In the genomic region with DNA sequence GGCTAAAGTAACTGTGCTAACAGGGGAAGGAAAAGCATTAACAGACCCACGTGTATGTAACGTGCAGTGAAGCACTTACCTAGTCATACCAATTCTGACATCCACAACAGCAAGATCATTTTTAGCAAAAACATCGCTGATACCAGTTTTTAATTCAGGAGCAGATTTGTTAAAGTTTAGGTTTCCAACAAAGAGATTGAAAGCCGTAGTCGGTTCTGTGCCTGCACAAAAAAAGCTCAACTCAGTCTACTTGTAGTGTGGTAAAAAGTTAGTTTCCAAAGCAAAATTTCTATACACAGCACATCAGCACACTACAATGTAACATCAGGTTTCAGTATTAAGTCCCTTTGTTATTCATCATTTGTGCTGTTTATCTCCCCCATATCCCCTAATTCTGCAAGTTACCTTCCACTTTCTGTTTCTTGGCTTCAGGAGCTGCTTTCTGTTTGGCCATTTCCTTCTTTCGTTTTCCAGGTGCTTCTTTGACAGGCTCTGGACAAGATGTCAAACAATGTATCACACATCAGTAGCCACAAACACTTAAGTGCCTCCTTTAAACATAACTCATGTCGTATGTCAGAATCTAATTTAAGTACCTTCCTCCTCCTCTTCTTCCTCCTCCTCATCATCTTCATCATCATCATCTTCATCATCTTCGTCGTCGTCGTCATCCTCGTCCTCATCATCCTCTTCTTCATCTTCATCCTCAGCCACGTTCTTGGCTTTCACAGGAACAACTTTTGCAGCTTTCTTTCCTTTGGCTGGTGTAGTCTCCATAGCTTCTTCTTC, we compare ENCODE assay signal across 14 cellular contexts. TPM values are rescaled to one million over a fixed set of nuclear protein-coding genes. Genes with fewer than 3 reads are reported as not detected.
DNase-seq lines count a peak whose midpoint lies in the region; ATAC-seq and TF ChIP-seq lines count a peak whose summit lies in the region.
"Had no signal": no experiment of that assay in that cellular context is flagged by ENCODE, and none has a peak within 500 bp of the region (broad histone marks: within the 10 kb centered on the region; RNA-seq: fewer than 3 reads in every experiment).

No MANE protein-coding gene starts in this region.

- no peak for ATAC-seq in activated naive CD8-positive, alpha-beta T cell treated with anti-CD3 and anti-CD28 coated beads, Interleukin-2, amount 10 ng/mL, durations not matched to agents 7 days and 5 days (ENCODE audit: low read depth)
- no peak for ATAC-seq in natural killer cell treated with Interleukin-12 subunit alpha and Interleukin-12 subunit beta and Interleukin-15 and Interleukin-18, amount 100 ng/mL, for 72 hours
- ATAC-seq in HG02763 (IDR thresholded peaks at IDR 0.05; ENCODE audit: unreplicated experiment) = no peak
- ATAC-seq: gastroesophageal sphincter, Right ventricle myocardium inferior had no signal

- CTCF ChIA-PET in activated CD4-positive, alpha-beta T cell treated with anti-CD3 and anti-CD28 coated beads, Interleukin-2, amount 10 ng/mL, durations not matched to agents 7 days and 5 days (lab: Charles Lee) = interaction anchor here (1.1 to 1.6 kb wide), 2 partner anchors 9 to 40 kb away, joined by 3 to 6 read pairs; no protein-coding TSS in a partner anchor

- DNase-seq in activated CD4-positive, alpha-beta T cell treated with anti-CD3 and anti-CD28 coated beads, Interleukin-2, amount 10 ng/mL, durations not matched to agents 7 days and 5 days = no peak
- no peak for DNase-seq in activated CD4-positive, alpha-beta T cell treated with anti-CD3 and anti-CD28 coated beads for 48 hours
- DNase-seq in HFF-Myc (ENCODE audit: extremely low read depth, low read depth) (no peak), NCI-H1105 treated with DMSO at 0.1 percent for 48 hours (lab: John Stamatoyannopoulos, UW) (no peak)
- DNase-seq in activated naive CD8-positive, alpha-beta T cell treated with anti-CD3 and anti-CD28 coated beads, Interleukin-2, amount 10 ng/mL, durations not matched to agents 7 days and 5 days = no peak
- no peak for DNase-seq in natural killer cell treated with Interleukin-12 subunit alpha and Interleukin-12 subunit beta and Interleukin-15 and Interleukin-18, amount 100 ng/mL, for 72 hours (ENCODE audit: low spot score)
- DNase-seq in stimulated activated CD4-positive, alpha-beta T cell treated with anti-CD3 and anti-CD28 coated beads, Interleukin-12 subunit alpha, Interleukin-12 subunit beta, amount 100 ng/mL, for 4 hours = no peak
- DNase-seq: brain microvascular endothelial cell; HCEC 1CT; NK-92 treated with Interleukin-12 subunit alpha and Interleukin-12 subunit beta, amount 100 ng/mL, for 24 hours had no signal

- no peaks in the 10 kb centered on the region for H3K9me3 Mint-ChIP-seq in activated CD4-positive, alpha-beta T cell treated with anti-CD3 and anti-CD28 coated beads, Interleukin-2, amount 10 ng/mL, durations not matched to agents 7 days and 5 days
- no peaks in the 10 kb centered on the region for H3K9me3 Mint-ChIP-seq in activated naive CD8-positive, alpha-beta T cell treated with anti-CD3 and anti-CD28 coated beads, Interleukin-2, amount 10 ng/mL, durations not matched to agents 7 days and 5 days
- no peaks in the 10 kb centered on the region for H3K9me3 Mint-ChIP-seq in natural killer cell treated with Interleukin-12 subunit alpha and Interleukin-12 subunit beta and Interleukin-15 and Interleukin-18, amount 100 ng/mL, for 72 hours

- no peaks in the 10 kb centered on the region for H3K27me3 Mint-ChIP-seq in activated CD4-positive, alpha-beta T cell treated with anti-CD3 and anti-CD28 coated beads, Interleukin-2, amount 10 ng/mL, durations not matched to agents 7 days and 5 days
- no peaks in the 10 kb centered on the region for H3K27me3 Mint-ChIP-seq in activated naive CD8-positive, alpha-beta T cell treated with anti-CD3 and anti-CD28 coated beads, Interleukin-2, amount 10 ng/mL, durations not matched to agents 7 days and 5 days
- no peaks in the 10 kb centered on the region for H3K27me3 Mint-ChIP-seq in natural killer cell treated with Interleukin-12 subunit alpha and Interleukin-12 subunit beta and Interleukin-15 and Interleukin-18, amount 100 ng/mL, for 72 hours

- H3K4me3 ChIP-seq in HFF-Myc (replicated peaks; ENCODE audit: low read depth, low read length) = peak overlapping the region; percentile 95
- H3K4me3 ChIP-seq: gastroesophageal sphincter, thoracic aorta had no signal

- H3K4me1 Mint-ChIP-seq in activated CD4-positive, alpha-beta T cell treated with anti-CD3 and anti-CD28 coated beads, Interleukin-2, amount 10 ng/mL, durations not matched to agents 7 days and 5 days = peaks cover 66% of the 10 kb centered on the region
- H3K4me1 Mint-ChIP-seq in activated naive CD8-positive, alpha-beta T cell treated with anti-CD3 and anti-CD28 coated beads, Interleukin-2, amount 10 ng/mL, durations not matched to agents 7 days and 5 days = peaks cover 48% of the 10 kb centered on the region
- peaks cover 49 to 68% of the 10 kb centered on the region in 2 donors for H3K4me1 Mint-ChIP-seq in natural killer cell treated with Interleukin-12 subunit alpha and Interleukin-12 subunit beta and Interleukin-15 and Interleukin-18, amount 100 ng/mL, for 72 hours (ENCODE audit: low read depth in 2 of 2)

- TF ChIP-seq CTCF in HFF-Myc (IDR thresholded peaks at IDR 0.05; ENCODE audit: low read depth, low read length, missing control alignments) = no peak

- POLR2A ChIA-PET in activated CD4-positive, alpha-beta T cell treated with anti-CD3 and anti-CD28 coated beads, Interleukin-2, amount 10 ng/mL, durations not matched to agents 7 days and 5 days (lab: Charles Lee) = no interaction called here
- POLR2A ChIA-PET in activated naive CD8-positive, alpha-beta T cell treated with anti-CD3 and anti-CD28 coated beads, Interleukin-2, amount 10 ng/mL, durations not matched to agents 7 days and 5 days (lab: Charles Lee) = interaction anchor here (0.6 to 0.7 kb wide), 2 partner anchors 18 to 1143 kb away, joined by 5 read pairs; no protein-coding TSS in a partner anchor

- H3K36me3 Mint-ChIP-seq in activated CD4-positive, alpha-beta T cell treated with anti-CD3 and anti-CD28 coated beads, Interleukin-2, amount 10 ng/mL, durations not matched to agents 7 days and 5 days (ENCODE audit: low read depth) = peaks cover 81% of the 10 kb centered on the region
- H3K36me3 Mint-ChIP-seq in activated naive CD8-positive, alpha-beta T cell treated with anti-CD3 and anti-CD28 coated beads, Interleukin-2, amount 10 ng/mL, durations not matched to agents 7 days and 5 days = peaks cover 58% of the 10 kb centered on the region
- H3K36me3 Mint-ChIP-seq in natural killer cell treated with Interleukin-12 subunit alpha and Interleukin-12 subunit beta and Interleukin-15 and Interleukin-18, amount 100 ng/mL, for 72 hours = peaks cover 74% of the 10 kb centered on the region

- peak overlapping the region; percentile 63 for H3K27ac Mint-ChIP-seq in activated CD4-positive, alpha-beta T cell treated with anti-CD3 and anti-CD28 coated beads, Interleukin-2, amount 10 ng/mL, durations not matched to agents 7 days and 5 days
- peak overlapping the region; percentile 57 for H3K27ac Mint-ChIP-seq in activated naive CD8-positive, alpha-beta T cell treated with anti-CD3 and anti-CD28 coated beads, Interleukin-2, amount 10 ng/mL, durations not matched to agents 7 days and 5 days
- peak overlapping the region; percentile 70 to 95 for H3K27ac Mint-ChIP-seq in natural killer cell treated with Interleukin-12 subunit alpha and Interleukin-12 subunit beta and Interleukin-15 and Interleukin-18, amount 100 ng/mL, for 72 hours

- no peak overlapping the region for H3K4me3 Mint-ChIP-seq in activated CD4-positive, alpha-beta T cell treated with anti-CD3 and anti-CD28 coated beads, Interleukin-2, amount 10 ng/mL, durations not matched to agents 7 days and 5 days
- H3K4me3 Mint-ChIP-seq in activated naive CD8-positive, alpha-beta T cell treated with anti-CD3 and anti-CD28 coated beads, Interleukin-2, amount 10 ng/mL, durations not matched to agents 7 days and 5 days = peak overlapping the region; percentile 62
- peak overlapping the region; percentile 84 for H3K4me3 Mint-ChIP-seq in natural killer cell treated with Interleukin-12 subunit alpha and Interleukin-12 subunit beta and Interleukin-15 and Interleukin-18, amount 100 ng/mL, for 72 hours

RNA-seq across cellular contexts. Expression of gene NCL, which starts 4.0 kb away (rescaled TPM):
- total RNA-seq in activated CD4-positive, alpha-beta T cell treated with anti-CD3 and anti-CD28 coated beads, Interleukin-2, amount 10 ng/mL, durations not matched to agents 7 days and 5 days = 100 to 1,000 TPM; 542 to 599 TPM
- total RNA-seq in activated naive CD8-positive, alpha-beta T cell treated with anti-CD3 and anti-CD28 coated beads, Interleukin-2, amount 10 ng/mL, durations not matched to agents 7 days and 5 days = 100 to 1,000 TPM; 461 to 462 TPM
- total RNA-seq in natural killer cell treated with Interleukin-12 subunit alpha and Interleukin-12 subunit beta and Interleukin-15 and Interleukin-18, amount 100 ng/mL, for 72 hours = 1,000 to 10,000 TPM in 1 of 2 donors, 100 to 1,000 TPM in 1; 802 to 1,405 TPM
